Comparison of ENCODE assay signal across 8 cellular contexts in the genomic region with DNA sequence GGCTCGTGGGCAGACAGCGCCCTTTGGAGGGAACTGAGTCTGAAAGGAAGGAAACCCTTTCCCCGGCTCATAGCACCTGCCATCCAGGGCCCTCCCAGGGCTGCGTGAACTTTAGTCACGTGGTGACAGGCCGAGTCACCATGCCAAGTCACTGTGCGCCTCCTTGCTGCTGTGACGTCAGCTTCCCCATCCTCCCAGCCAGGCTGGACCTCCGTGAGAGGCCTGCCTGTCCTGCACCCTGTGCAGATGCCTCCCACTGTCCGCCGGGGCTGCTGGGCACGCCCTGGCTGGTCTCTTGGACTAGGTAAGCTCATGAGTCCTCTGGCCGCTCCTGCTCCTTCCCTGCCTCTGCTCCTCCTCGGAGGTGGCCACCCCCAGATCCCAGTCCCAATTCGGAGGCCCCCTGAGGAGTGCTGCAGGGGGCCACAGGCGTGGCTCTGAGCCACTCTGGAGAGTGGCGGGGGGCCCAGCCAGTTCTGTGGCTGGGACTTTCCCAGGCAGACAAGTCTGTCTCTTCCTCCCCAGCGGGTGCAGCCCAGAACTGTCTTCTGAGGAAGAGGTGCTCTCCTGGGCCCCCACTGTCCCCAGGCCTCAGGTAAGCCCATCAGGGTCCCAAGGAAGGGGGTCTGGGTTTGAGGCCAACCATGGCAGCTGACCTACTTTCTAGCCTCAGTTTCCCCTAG. TPM values are rescaled to one million over a fixed set of nuclear protein-coding genes. Genes with fewer than 3 reads are reported as not detected.
A peak's percentile ranks its signal among the peaks of the same experiment; 100 is the strongest.
DNase-seq lines count a peak whose midpoint lies in the region; TF ChIP-seq lines count a peak whose summit lies in the region.
"Not testable (repeated sequence)": the region's sequence is repeated elsewhere in the genome, so short reads cannot be mapped to it uniquely, and the experiment has no call there.

No MANE protein-coding gene starts in this region.

- H4K20me1 ChIP-seq in KMS-11 (ENCODE audit: insufficient read depth): not testable (repeated sequence)

- DNase-seq in ELR (ENCODE audit: low read depth) (peak; percentile 64), GM20000 (ENCODE audit: low spot score) (peak; percentile 56), T-helper 22 cell (ENCODE audit: low read depth) (peak; percentile 36)
- DNase-seq in activated T-cell treated with anti-CD3 and anti-CD28 coated beads, Interleukin-2, amount 50 U/mL, for 48 hours: peak; percentile 72 to 78
- not testable (repeated sequence) for DNase-seq in epithelial cell of proximal tubule (ENCODE audit: low read depth); nephron progenitor cell
- DNase-seq in stimulated activated CD8-positive, alpha-beta memory T cell treated with anti-CD3 and anti-CD28 coated beads, Interleukin-7, amount 100 ng/mL, for 1 hour (ENCODE audit: low read depth in 2 of 2): peak; percentile 9 to 14

- not testable (repeated sequence) for H3K4me3 ChIP-seq in KMS-11 (IDR thresholded peaks at IDR 0.05; ENCODE audit: insufficient read depth, low read depth, low read length)
- H3K4me3 ChIP-seq in epithelial cell of proximal tubule (ENCODE audit: low read depth, low read length): peak overlapping the region; percentile 38

- H3K27me3 ChIP-seq in KMS-11 (ENCODE audit: insufficient read depth, low read depth): not testable (repeated sequence)

- not testable (repeated sequence) for H3K4me3 Mint-ChIP-seq in nephron progenitor cell

- H3K36me3 Mint-ChIP-seq in nephron progenitor cell (ENCODE audit: low read depth): not testable (repeated sequence)

- not testable (repeated sequence) for TF ChIP-seq CTCF in GM20000 (IDR thresholded peaks at IDR 0.05; ENCODE audit: extremely low read depth, missing control alignments); KMS-11 (conservative IDR thresholded peaks at IDR 0.05; ENCODE audit: low read depth, low read length); epithelial cell of proximal tubule (conservative IDR thresholded peaks at IDR 0.05; ENCODE audit: low read depth, low read length); nephron progenitor cell (IDR thresholded peaks at IDR 0.05)

- H3K79me2 ChIP-seq in KMS-11 (ENCODE audit: insufficient read depth, low read depth): peaks cover 19% of the 10 kb centered on the region; the same call in 1 of the 2 replicates

- peaks cover 16% of the 10 kb centered on the region for H3K4me1 Mint-ChIP-seq in nephron progenitor cell

- H3K36me3 ChIP-seq in KMS-11 (ENCODE audit: insufficient read depth): not testable (repeated sequence)

- H3K27me3 Mint-ChIP-seq in nephron progenitor cell (ENCODE audit: low read depth, poor library complexity): not testable (repeated sequence)

- H3K9me3 Mint-ChIP-seq in nephron progenitor cell: not testable (repeated sequence)

- peak overlapping the region; percentile 93 for H3K4me2 ChIP-seq in KMS-11

- peak overlapping the region; percentile 95 for H3K27ac ChIP-seq in KMS-11

- H3K4me1 ChIP-seq in KMS-11 (ENCODE audit: low read depth, poor library complexity, severe bottlenecking): peaks cover 19% of the 10 kb centered on the region

- H3K27ac Mint-ChIP-seq in nephron progenitor cell: peak overlapping the region; percentile 54

- peak overlapping the region; percentile 93 for H3K9ac ChIP-seq in KMS-11

- peak overlapping the region; percentile 49 for H2AFZ ChIP-seq in KMS-11 (ENCODE audit: low read depth)

RNA-seq across cellular contexts. Expression of a gene that starts 4.6 kb away (rescaled TPM):
- 14.5 and 32.1 TPM in 2 replicates for total RNA-seq in epithelial cell of proximal tubule

RNA-seq across cellular contexts. Expression of a gene that starts 14.7 kb away (rescaled TPM):
- 8.9 and 14.1 TPM in 2 replicates for total RNA-seq in epithelial cell of proximal tubule

RNA-seq across cellular contexts. Expression of a gene that starts 51.8 kb away (rescaled TPM):
- 219 and 256 TPM in 2 replicates for total RNA-seq in epithelial cell of proximal tubule

RNA-seq across cellular contexts. Expression of a gene that starts 52.6 kb away (rescaled TPM):
- 102 and 120 TPM in 2 replicates for total RNA-seq in epithelial cell of proximal tubule
